8 cellular contexts compared by ENCODE assay signal in the genomic region with DNA sequence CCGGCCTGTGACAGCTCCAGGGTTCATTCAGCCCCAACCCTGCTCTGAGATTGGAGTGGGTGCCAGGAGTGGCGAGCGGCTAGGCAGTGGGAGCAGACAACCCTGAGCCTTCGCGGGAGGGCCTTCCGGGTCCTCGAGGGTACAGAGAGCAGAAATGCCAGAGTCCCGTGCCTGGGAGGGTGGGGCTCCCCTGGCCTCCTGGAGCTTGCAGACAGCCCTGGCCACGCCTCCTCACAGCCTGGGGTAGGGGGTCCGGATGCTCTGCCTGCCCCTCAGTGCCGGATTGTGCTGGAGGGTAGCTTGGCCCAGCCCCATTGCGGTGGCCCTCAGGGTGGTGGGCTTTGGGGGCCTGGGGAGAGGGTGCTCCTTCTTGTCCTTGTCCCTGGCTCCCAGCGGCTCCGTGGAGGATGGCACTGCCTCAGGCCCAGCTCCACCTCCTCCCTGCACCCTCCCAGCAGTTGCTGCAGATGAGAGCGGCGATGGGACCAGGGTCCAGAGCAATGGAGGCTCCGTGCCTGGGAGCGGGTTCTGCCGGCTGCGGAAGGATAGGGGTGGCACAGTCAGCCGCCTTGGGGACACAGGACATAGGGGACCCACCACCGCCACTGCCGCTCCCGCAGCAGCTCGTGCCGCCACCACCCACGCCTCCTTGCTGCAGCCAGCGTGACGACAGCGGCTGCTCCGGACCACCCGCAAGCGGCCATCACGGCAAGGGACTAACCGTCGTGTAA. TPM values are rescaled to one million over a fixed set of nuclear protein-coding genes. Genes with fewer than 3 reads are reported as not detected.
DNase-seq lines count a peak whose midpoint lies in the region; ATAC-seq lines count a peak whose summit lies in the region.

No MANE protein-coding gene starts in this region.

- POLR2A ChIA-PET in activated CD4-positive, alpha-beta memory T cell treated with anti-CD3 and anti-CD28 coated beads for 36 hours (lab: Charles Lee): no interaction called here

- H3K4me1 Mint-ChIP-seq in activated T-cell treated with anti-CD3 and anti-CD28 coated beads, Interleukin-2, amount 50 U/mL, for 4 hours (ENCODE audit: low read depth): peaks cover 7% of the 10 kb centered on the region
- peaks cover 11% of the 10 kb centered on the region for H3K4me1 Mint-ChIP-seq in activated CD4-positive, alpha-beta memory T cell treated with anti-CD3 and anti-CD28 coated beads for 36 hours (ENCODE audit: low read depth)

- no peaks in the 10 kb centered on the region for H3K9me3 Mint-ChIP-seq in activated T-cell treated with anti-CD3 and anti-CD28 coated beads, Interleukin-2, amount 50 U/mL, for 4 hours
- H3K9me3 Mint-ChIP-seq in activated CD4-positive, alpha-beta memory T cell treated with anti-CD3 and anti-CD28 coated beads for 36 hours: no peaks in the 10 kb centered on the region

- H3K4me3 ChIP-seq in skeletal muscle cell (ENCODE audit: low read depth, low read length): peak overlapping the region; percentile 51

- CTCF ChIA-PET in activated CD4-positive, alpha-beta memory T cell treated with anti-CD3 and anti-CD28 coated beads for 36 hours (lab: Charles Lee): interaction anchor here (1.4 kb wide), 1 partner anchor 119 kb away, joined by 13 read pairs; no protein-coding TSS in a partner anchor

- H3K27me3 Mint-ChIP-seq in activated T-cell treated with anti-CD3 and anti-CD28 coated beads, Interleukin-2, amount 50 U/mL, for 4 hours (ENCODE audit: low read depth): peaks cover 19% of the 10 kb centered on the region
- H3K27me3 Mint-ChIP-seq in activated CD4-positive, alpha-beta memory T cell treated with anti-CD3 and anti-CD28 coated beads for 36 hours: peaks cover 25% of the 10 kb centered on the region

- no peak for DNase-seq in activated T-cell treated with anti-CD3 and anti-CD28 coated beads, Interleukin-2, amount 50 U/mL, for 4 hours
- no peak for DNase-seq in activated T-cell treated with anti-CD3 and anti-CD28 coated beads, Interleukin-2, amount 50 U/mL, for 1 hour
- peak; percentile 29 for DNase-seq in activated CD4-positive, alpha-beta memory T cell treated with anti-CD3 and anti-CD28 coated beads for 36 hours
- peak in 41 of 42 donors; percentile 19 to 75 (median 49) for DNase-seq in head of caudate nucleus
- DNase-seq in skeletal muscle cell (ENCODE audit: low read depth): no peak
- DNase-seq in SKM-1 treated with dmso at 0.1 percent for 144 hours (lab: John Stamatoyannopoulos, UW; ENCODE audit: unreplicated experiment): no peak

- intact Hi-C loops in activated CD4-positive, alpha-beta memory T cell treated with anti-CD3 and anti-CD28 coated beads for 36 hours (cut with micrococcal nuclease): no loop called here
- intact Hi-C loops in head of caudate nucleus (cut with DNase I): no loop called here

- ATAC-seq in activated T-cell treated with anti-CD3 and anti-CD28 coated beads, Interleukin-2, amount 50 U/mL, for 4 hours: peak; percentile 52 to 62
- ATAC-seq in HG02885 (IDR thresholded peaks at IDR 0.05; ENCODE audit: poor library complexity, unreplicated experiment) (peak; percentile 80), HG02970 (IDR thresholded peaks at IDR 0.05; ENCODE audit: low FRiP score, unreplicated experiment) (no peak)

- no peaks in the 10 kb centered on the region for H3K36me3 Mint-ChIP-seq in activated T-cell treated with anti-CD3 and anti-CD28 coated beads, Interleukin-2, amount 50 U/mL, for 4 hours (ENCODE audit: insufficient read depth)
- no peaks in the 10 kb centered on the region for H3K36me3 Mint-ChIP-seq in activated CD4-positive, alpha-beta memory T cell treated with anti-CD3 and anti-CD28 coated beads for 36 hours

- H3K27ac Mint-ChIP-seq in activated CD4-positive, alpha-beta memory T cell treated with anti-CD3 and anti-CD28 coated beads for 36 hours: no peak overlapping the region

- peak overlapping the region; percentile 52 for H3K4me3 Mint-ChIP-seq in activated T-cell treated with anti-CD3 and anti-CD28 coated beads, Interleukin-2, amount 50 U/mL, for 4 hours
- H3K4me3 Mint-ChIP-seq in activated CD4-positive, alpha-beta memory T cell treated with anti-CD3 and anti-CD28 coated beads for 36 hours: peak overlapping the region; percentile 52

RNA-seq across cellular contexts. Expression of a gene that starts 34.9 kb away (rescaled TPM):
- not detected for total RNA-seq in activated T-cell treated with anti-CD3 and anti-CD28 coated beads, Interleukin-2, amount 50 U/mL, for 4 hours
- not detected for total RNA-seq in activated CD4-positive, alpha-beta memory T cell treated with anti-CD3 and anti-CD28 coated beads for 36 hours

RNA-seq across cellular contexts. Expression of a gene that starts 39.2 kb away (rescaled TPM):
- 1 to 10 TPM; 1.5 to 1.8 (median 1.7) TPM for total RNA-seq in activated T-cell treated with anti-CD3 and anti-CD28 coated beads, Interleukin-2, amount 50 U/mL, for 4 hours
- total RNA-seq in activated CD4-positive, alpha-beta memory T cell treated with anti-CD3 and anti-CD28 coated beads for 36 hours: 1 to 10 TPM; 6.9 to 7.5 TPM

RNA-seq across cellular contexts. Expression of a gene that starts 49.4 kb away (rescaled TPM):
- total RNA-seq in activated T-cell treated with anti-CD3 and anti-CD28 coated beads, Interleukin-2, amount 50 U/mL, for 4 hours: not detected
- not detected for total RNA-seq in activated CD4-positive, alpha-beta memory T cell treated with anti-CD3 and anti-CD28 coated beads for 36 hours

RNA-seq across cellular contexts. Expression of a gene that starts 53.2 kb away (rescaled TPM):
- total RNA-seq in activated T-cell treated with anti-CD3 and anti-CD28 coated beads, Interleukin-2, amount 50 U/mL, for 4 hours: not detected
- total RNA-seq in activated CD4-positive, alpha-beta memory T cell treated with anti-CD3 and anti-CD28 coated beads for 36 hours: not detected

Comparison
In these comparisons a context has a peak if more than half of its experiments do, and no peak if none do; other contexts are left out.
1. DNase-seq: peak in activated CD4-positive, alpha-beta memory T cell treated with anti-CD3 and anti-CD28 coated beads for 36 hours (single experiment) and head of caudate nucleus (41 of 42); none in activated T-cell treated with anti-CD3 and anti-CD28 coated beads, Interleukin-2, amount 50 U/mL, for 4 hours (single experiment), activated T-cell treated with anti-CD3 and anti-CD28 coated beads, Interleukin-2, amount 50 U/mL, for 1 hour (single experiment), skeletal muscle cell (single experiment) and SKM-1 treated with dmso at 0.1 percent for 144 hours (single experiment).